Comparison of ENCODE assay signal across 8 cellular contexts in the genomic region with DNA sequence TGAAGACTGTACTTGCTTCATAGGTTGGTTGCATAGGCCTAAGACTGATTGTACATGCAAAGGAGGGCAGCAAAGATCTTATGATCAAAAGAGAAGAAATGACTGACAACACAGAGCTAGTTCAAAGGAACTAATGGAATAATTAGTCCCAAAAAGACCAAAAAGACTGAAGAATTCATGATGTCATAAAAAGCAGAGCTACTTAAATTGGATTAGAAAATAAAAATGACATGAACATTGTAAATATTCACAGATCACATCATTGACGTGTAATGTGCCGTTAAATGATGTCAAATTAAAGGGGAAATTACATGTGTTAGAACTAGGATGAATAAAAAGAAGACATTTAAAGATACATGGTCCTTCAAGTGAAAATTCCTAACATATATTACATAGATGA.
"Had no signal": no experiment of that assay in that cellular context is flagged by ENCODE, and none has a peak within 500 bp of the region (broad histone marks: within the 10 kb centered on the region; RNA-seq: fewer than 3 reads in every experiment).

No MANE protein-coding gene starts in this region.

- H3K4me3 Mint-ChIP-seq: GM23338, H9, HFFc6 had no signal

- H3K4me2 ChIP-seq: GM23338 had no signal

- H3K9me3 Mint-ChIP-seq: GM23338, H9 had no signal

- H3K4me3 ChIP-seq: GM23338, K562 had no signal

- H3K27ac ChIP-seq: HL-60 had no signal

- H3K4me1 Mint-ChIP-seq: GM23338, H9 had no signal

- ATAC-seq: GM23338, K562 had no signal

- H2AFZ ChIP-seq: GM23338 had no signal

- H3K27ac Mint-ChIP-seq: GM23338, H9, HFFc6 had no signal

- DNase-seq: H9, HCEC 1CT, HFFc6, IMR-90, KG1 had no signal
